1 cellular context compared by ENCODE assay signal in genomic region chr16:58129097-58129936, GRCh38.
TF ChIP-seq lines count a peak whose summit lies in the region.

Gene CFAP20, minus strand, starts transcription at chr16:58129381. Its CDS starts 266 bp downstream, at chr16:58129115.

TF ChIP-seq in HepG2, 621 proteins besides CTCF, POLR2A, EP300 and RAD21 (continued from another document and continues in another):
- peak; percentile 62; the same call in 1 of the 2 replicates for TF ChIP-seq ZBED4 (CRISPR knock-in tag; IDR thresholded peaks at IDR 0.05; ENCODE audit: borderline replicate concordance)
- peak; percentile 82 for TF ChIP-seq ZNF33B (CRISPR knock-in tag; IDR thresholded peaks at IDR 0.05)
- TF ChIP-seq JARID2 (CRISPR knock-in tag; IDR thresholded peaks at IDR 0.05; ENCODE audit: insufficient replicate concordance): no peak
- TF ChIP-seq EZH2 (conservative IDR thresholded peaks at IDR 0.05; ENCODE audit: low read depth, low read length): no peak
- TF ChIP-seq ZNF580 (CRISPR knock-in tag; IDR thresholded peaks at IDR 0.05; ENCODE audit: borderline replicate concordance, low read depth): peak; percentile 96
- TF ChIP-seq CHCHD3 (CRISPR knock-in tag; IDR thresholded peaks at IDR 0.05): peak; percentile 60; the same call in 1 of the 2 replicates
- peak; percentile 98 for TF ChIP-seq SPEN (CRISPR knock-in tag; IDR thresholded peaks at IDR 0.05; ENCODE audit: low read depth)
- peak; percentile 95 for TF ChIP-seq KMT2B (CRISPR knock-in tag; IDR thresholded peaks at IDR 0.05)
- peak; percentile 94 for TF ChIP-seq POLR2AphosphoS5 (IDR thresholded peaks at IDR 0.05; ENCODE audit: low read depth, low read length)
- TF ChIP-seq HBP1 (CRISPR knock-in tag; IDR thresholded peaks at IDR 0.05; ENCODE audit: low read depth): peak; percentile 87
- peak; percentile 83 for TF ChIP-seq FOXP4 (CRISPR knock-in tag; IDR thresholded peaks at IDR 0.05)
- peak; percentile 29; the same call in 1 of the 2 replicates for TF ChIP-seq MTERF4 (CRISPR knock-in tag; IDR thresholded peaks at IDR 0.05)
- peak; percentile 97 for TF ChIP-seq ZNF556 (CRISPR knock-in tag; IDR thresholded peaks at IDR 0.05; ENCODE audit: borderline replicate concordance)
- peak; percentile 99 for TF ChIP-seq SP2 (CRISPR knock-in tag; IDR thresholded peaks at IDR 0.05)
- peak; percentile 91 for TF ChIP-seq ZNF574 (CRISPR knock-in tag; IDR thresholded peaks at IDR 0.05)
- TF ChIP-seq ZNF589 (CRISPR knock-in tag; conservative IDR thresholded peaks at IDR 0.05): peak; percentile 74
- peak; percentile 68; the same call in 1 of the 2 replicates for TF ChIP-seq ZNF431 (CRISPR knock-in tag; IDR thresholded peaks at IDR 0.05; ENCODE audit: borderline replicate concordance, low read depth)
- TF ChIP-seq BHLHE40 (IDR thresholded peaks at IDR 0.05; ENCODE audit: low read length): peak; percentile 96
- TF ChIP-seq ZNF674 (CRISPR knock-in tag; IDR thresholded peaks at IDR 0.05; ENCODE audit: low read depth): no peak
- TF ChIP-seq BRCA1 (CRISPR knock-in tag; IDR thresholded peaks at IDR 0.05): peak; percentile 30; the same call in 1 of the 2 replicates
- 0 out of 2 replicates have a peak, but pooled peaks have one; percentile 84 for TF ChIP-seq ZNF737 (CRISPR knock-in tag; IDR thresholded peaks at IDR 0.05; ENCODE audit: borderline replicate concordance)
- peak; percentile 23; the same call in 1 of the 2 replicates for TF ChIP-seq ZNF20 (CRISPR knock-in tag; IDR thresholded peaks at IDR 0.05)
- TF ChIP-seq RELA (CRISPR knock-in tag; IDR thresholded peaks at IDR 0.05): peak; percentile 77; the same call in 1 of the 2 replicates
- no peak for TF ChIP-seq HMGA1 (CRISPR knock-in tag; conservative IDR thresholded peaks at IDR 0.05)
- no peak; the same call in 1 of the 2 replicates for TF ChIP-seq ZFAT (CRISPR knock-in tag; conservative IDR thresholded peaks at IDR 0.05)
- peak; percentile 90; the same call in 1 of the 2 replicates for TF ChIP-seq NFKB2 (CRISPR knock-in tag; IDR thresholded peaks at IDR 0.05; ENCODE audit: borderline replicate concordance)
- 0 out of 2 replicates have a peak, but pooled peaks have one; percentile 40 for TF ChIP-seq ZNF335 (CRISPR knock-in tag; IDR thresholded peaks at IDR 0.05)
- TF ChIP-seq SP140L (CRISPR knock-in tag; IDR thresholded peaks at IDR 0.05; ENCODE audit: borderline replicate concordance): peak; percentile 77; the same call in 1 of the 2 replicates
- no peak for TF ChIP-seq ATF6 (CRISPR knock-in tag; conservative IDR thresholded peaks at IDR 0.05)
- peak; percentile 54; the same call in 1 of the 2 replicates for TF ChIP-seq FOXK2 (IDR thresholded peaks at IDR 0.05)
- peak; percentile 93 for TF ChIP-seq MEF2D (CRISPR knock-in tag; IDR thresholded peaks at IDR 0.05)
- peak; percentile 83; the same call in 1 of the 2 replicates for TF ChIP-seq GTF3A (CRISPR knock-in tag; conservative IDR thresholded peaks at IDR 0.05)
- no peak for TF ChIP-seq ZNF597 (CRISPR knock-in tag; IDR thresholded peaks at IDR 0.05)
- peak; percentile 98 for TF ChIP-seq ZNF724P (CRISPR knock-in tag; IDR thresholded peaks at IDR 0.05; ENCODE audit: borderline replicate concordance)
- peak; percentile 90; the same call in 1 of the 2 replicates for TF ChIP-seq ZNF44 (CRISPR knock-in tag; IDR thresholded peaks at IDR 0.05)
- no peak for TF ChIP-seq SMARCE1 (IDR thresholded peaks at IDR 0.05; ENCODE audit: borderline replicate concordance)
- TF ChIP-seq ZNF512B (CRISPR knock-in tag; IDR thresholded peaks at IDR 0.05; ENCODE audit: borderline replicate concordance): peak; percentile 45; the same call in 1 of the 2 replicates
- TF ChIP-seq TMF1 (CRISPR knock-in tag; IDR thresholded peaks at IDR 0.05; ENCODE audit: low read depth): peak; percentile 65
- TF ChIP-seq UBTF (CRISPR knock-in tag; IDR thresholded peaks at IDR 0.05): peak; percentile 85
- no peak; the same call in 1 of the 2 replicates for TF ChIP-seq ZFP41 (CRISPR knock-in tag; IDR thresholded peaks at IDR 0.05; ENCODE audit: borderline replicate concordance)
